In the genomic region with DNA sequence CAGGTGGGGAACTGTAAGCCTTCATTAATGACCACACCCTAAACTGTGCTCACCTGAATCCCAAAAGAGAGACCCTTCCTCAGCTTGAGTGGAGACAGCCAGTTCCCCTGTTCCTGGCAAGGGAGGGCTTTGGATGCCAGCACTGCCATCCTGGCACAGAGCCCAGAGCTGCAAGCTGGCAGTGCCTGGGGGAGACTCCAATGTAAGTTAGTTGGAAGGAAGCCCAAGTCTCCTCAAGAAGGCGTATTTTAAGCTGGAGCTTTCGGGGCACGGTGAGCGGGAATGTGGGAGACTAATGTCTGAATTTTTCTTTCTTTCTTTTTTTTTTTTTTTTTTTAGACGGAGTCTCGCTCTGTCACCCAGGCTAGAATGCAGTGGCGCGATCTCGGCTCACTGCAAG, we compare ENCODE assay signal across 10 cellular contexts. TPM values are rescaled to one million over a fixed set of nuclear protein-coding genes. Genes with fewer than 3 reads are reported as not detected.
A peak's percentile ranks its signal among the peaks of the same experiment; 100 is the strongest.
DNase-seq lines count a peak whose midpoint lies in the region; TF ChIP-seq lines count a peak whose summit lies in the region.
"Had no signal": no experiment of that assay in that cellular context is flagged by ENCODE, and none has a peak within 500 bp of the region (broad histone marks: within the 10 kb centered on the region; RNA-seq: fewer than 3 reads in every experiment).

No MANE protein-coding gene starts in this region.

- peak overlapping the region; percentile 85; the same call in 1 of the 2 replicates for H3K27ac ChIP-seq in SK-N-MC
- H3K27ac ChIP-seq in hepatocyte = peak overlapping the region; percentile 100
- peak overlapping the region; percentile 41 for H3K27ac ChIP-seq in skeletal muscle tissue (ENCODE audit: low read depth, low read length)

- peaks cover 55% of the 10 kb centered on the region for H3K4me1 ChIP-seq in hepatocyte (ENCODE audit: insufficient read depth)
- peaks cover 50 to 63% (median 63%) of the 10 kb centered on the region in 3 donors for H3K4me1 ChIP-seq in skeletal muscle tissue (ENCODE audit: control insufficient read depth in 3 of 3, insufficient read depth in 3 of 3, low read length in 3 of 3)

- H3K9ac ChIP-seq in SK-N-MC (ENCODE audit: insufficient read length) = no peak overlapping the region
- H3K9ac ChIP-seq in skeletal muscle tissue (ENCODE audit: low read depth in 1 of 3, low read length in 3 of 3) = no peak overlapping the region

- peak overlapping the region; percentile 94 for H3K4me2 ChIP-seq in hepatocyte

- H4K20me1 ChIP-seq in hepatocyte (ENCODE audit: insufficient read depth, poor library complexity, severe bottlenecking) = peaks cover 49% of the 10 kb centered on the region

- H3K9me2 ChIP-seq in hepatocyte (replicated peaks; ENCODE audit: insufficient read depth) = no peaks in the 10 kb centered on the region

- H3K4me3 ChIP-seq in SK-N-MC (peak overlapping the region; percentile 15; the same call in 1 of the 2 replicates), hepatocyte (no peak overlapping the region), skeletal muscle tissue (ENCODE audit: low read length in 3 of 3) (no peak overlapping the region)

- no peak overlapping the region for H2AFZ ChIP-seq in hepatocyte

- DNase-seq in DMS79 (lab: John Stamatoyannopoulos, UW) = peak; percentile 44
- DNase-seq in SK-N-MC (ENCODE audit: low read depth, low spot score) = no peak
- no peak for DNase-seq in hepatocyte (ENCODE audit: low spot score)
- no peak for DNase-seq in HPDE6-E6E7 (ENCODE audit: extremely low spot score)
- DNase-seq in NOMO-1 (lab: John Stamatoyannopoulos, UW; ENCODE audit: unreplicated experiment in 2 of 2) = no peak
- DNase-seq in SIG-M5 treated with dmso at 0.1 percent for 504 hours (lab: John Stamatoyannopoulos, UW; ENCODE audit: unreplicated experiment) = no peak
- no peak for DNase-seq in stimulated activated CD4-positive, alpha-beta T cell treated with anti-CD3 and anti-CD28 coated beads, Interleukin-2, amount 100 ng/mL, for 48 hours
- DNase-seq: activated CD4-positive, alpha-beta T cell treated with anti-CD3 and anti-CD28 coated beads for 1 hour; stimulated activated naive B cell treated with anti-CD40 and anti-IgM and Interleukin-4, amounts not matched to agents 10 μg/mL and 1 μg/mL and 100 μg/mL, for 72 hours had no signal

- TF ChIP-seq CTCF in hepatocyte (IDR thresholded peaks at IDR 0.05; ENCODE audit: poor library complexity) = no peak

- H3K27me3 ChIP-seq in hepatocyte = no peaks in the 10 kb centered on the region
- H3K27me3 ChIP-seq in skeletal muscle tissue (ENCODE audit: control insufficient read depth in 3 of 3, insufficient read depth in 3 of 3, low read length in 3 of 3) = peaks cover 0 to 2% (median 0%) of the 10 kb centered on the region in 3 donors

- H3K9me3 ChIP-seq in SK-N-MC (ENCODE audit: low read depth, low read length) (no peaks in the 10 kb centered on the region), hepatocyte (ENCODE audit: low read depth) (no peaks in the 10 kb centered on the region), skeletal muscle tissue (ENCODE audit: control insufficient read depth in 3 of 3, low read length in 3 of 3) (no peaks in the 10 kb centered on the region)

- peaks cover 87% of the 10 kb centered on the region for H3K79me2 ChIP-seq in hepatocyte

- H3K36me3 ChIP-seq in SK-N-MC (ENCODE audit: insufficient read depth, low read length) = no peaks in the 10 kb centered on the region
- H3K36me3 ChIP-seq in hepatocyte (replicated peaks; ENCODE audit: insufficient read depth, low read depth) = no peaks in the 10 kb centered on the region
- H3K36me3 ChIP-seq in skeletal muscle tissue (ENCODE audit: control insufficient read depth in 3 of 3, insufficient read depth in 3 of 3, low read length in 3 of 3) = peaks cover 0 to 3% (median 0%) of the 10 kb centered on the region in 3 donors

- whole genome bisulfite sequencing in hepatocyte (ENCODE audit: low lambda C conversion rate, missing lambda C conversion rate) = 81% methylated on average over 7 of the region's 9 CpGs

RNA-seq across cellular contexts. Expression of a gene that starts 4.7 kb away (rescaled TPM):
- total RNA-seq in hepatocyte (61.2 and 62.4 TPM in 2 replicates), skeletal muscle tissue (18.8 TPM)
- polyA plus RNA-seq in hepatocyte = 74.5 and 82.7 TPM in 2 replicates

RNA-seq across cellular contexts. Expression of a gene that starts 45.5 kb away (rescaled TPM):
- total RNA-seq in hepatocyte (not detected in 2 replicates), skeletal muscle tissue (not detected)
- polyA plus RNA-seq in hepatocyte = 0.34 TPM in 1 of 2 replicates, not detected in the other

Comparison
In these comparisons a context has a peak if more than half of its experiments do, and no peak if none do; other contexts are left out.
1. H3K27ac ChIP-seq: peak in every context shown above with its lines; median percentile 100 in hepatocyte; 85 in SK-N-MC; 41 in skeletal muscle tissue.